ENCODE assay signal across 29 cellular contexts in genomic region chr20:18795366-18795765, GRCh38. TPM values are rescaled to one million over a fixed set of nuclear protein-coding genes. Genes with fewer than 3 reads are reported as not detected.
DNase-seq lines count a peak whose midpoint lies in the region; ATAC-seq and TF ChIP-seq lines count a peak whose summit lies in the region.
"Had no signal": no experiment of that assay in that cellular context is flagged by ENCODE, and none has a peak within 500 bp of the region (broad histone marks: within the 10 kb centered on the region; RNA-seq: fewer than 3 reads in every experiment).

No MANE protein-coding gene starts in this region.

- no peak overlapping the region for H3K4me3 ChIP-seq in hepatocyte
- H3K4me3 ChIP-seq: lung, right lobe of liver, thyroid gland had no signal

- ATAC-seq in natural killer cell (no peak), T-cell (replicated peaks in 1 of 4) (no peak), GM18858 (IDR thresholded peaks at IDR 0.05; ENCODE audit: unreplicated experiment) (no peak)
- no peak for ATAC-seq in natural killer cell treated with Interleukin-12 subunit alpha and Interleukin-12 subunit beta and Interleukin-15 and Interleukin-18, amount 100 ng/mL, for 72 hours
- ATAC-seq: pancreas; right lobe of liver; stimulated activated naive CD8-positive, alpha-beta T cell treated with anti-CD3 and anti-CD28 coated beads, Interleukin-15, amount 100 ng/mL, for 72 hours had no signal

- H3K27ac Mint-ChIP-seq in natural killer cell, result peak overlapping the region; percentile 98
- H3K27ac Mint-ChIP-seq in natural killer cell treated with Interleukin-12 subunit alpha and Interleukin-12 subunit beta and Interleukin-15 and Interleukin-18, amount 100 ng/mL, for 72 hours, result no peak overlapping the region
- peak overlapping the region in 1 of 2 donors; percentile 30 for H3K27ac Mint-ChIP-seq in T-cell
- H3K27ac Mint-ChIP-seq in immature natural killer cell, result peak overlapping the region in 5 of 6 donors; percentile 99 to 100 (median 100)
- H3K27ac Mint-ChIP-seq in type B pancreatic cell, result no peak overlapping the region

- H3K9me3 Mint-ChIP-seq in natural killer cell, result no peaks in the 10 kb centered on the region
- H3K9me3 Mint-ChIP-seq in natural killer cell treated with Interleukin-12 subunit alpha and Interleukin-12 subunit beta and Interleukin-15 and Interleukin-18, amount 100 ng/mL, for 72 hours, result no peaks in the 10 kb centered on the region
- H3K9me3 Mint-ChIP-seq in T-cell, result peaks cover 3 to 8% (median 5%) of the 10 kb centered on the region in 3 donors
- H3K9me3 Mint-ChIP-seq in immature natural killer cell, result peaks cover 0 to under 1% (median 0%) of the 10 kb centered on the region in 6 donors
- peaks cover 7% of the 10 kb centered on the region for H3K9me3 Mint-ChIP-seq in type B pancreatic cell

- H2AFZ ChIP-seq in hepatocyte, result no peak overlapping the region

- WGBS in hepatocyte (ENCODE audit: low lambda C conversion rate, missing lambda C conversion rate), result 83% methylated on average over 4 of the region's 4 CpGs

- no peaks in the 10 kb centered on the region for H4K20me1 ChIP-seq in hepatocyte (ENCODE audit: insufficient read depth, poor library complexity, severe bottlenecking)

- peaks cover 8 to 29% of the 10 kb centered on the region in 2 donors for H3K27me3 Mint-ChIP-seq in natural killer cell (ENCODE audit: low read depth in 2 of 2)
- peaks cover 17 to 25% of the 10 kb centered on the region in 2 donors for H3K27me3 Mint-ChIP-seq in natural killer cell treated with Interleukin-12 subunit alpha and Interleukin-12 subunit beta and Interleukin-15 and Interleukin-18, amount 100 ng/mL, for 72 hours
- H3K27me3 Mint-ChIP-seq in T-cell, result peaks cover 13 to 16% of the 10 kb centered on the region in 2 donors
- peaks cover 4 to 5% (median 5%) of the 10 kb centered on the region in 3 donors for H3K27me3 Mint-ChIP-seq in immature natural killer cell (ENCODE audit: low read depth in 3 of 3)
- peaks cover 22% of the 10 kb centered on the region for H3K27me3 Mint-ChIP-seq in type B pancreatic cell

- H3K4me2 ChIP-seq in hepatocyte, result no peak overlapping the region

- intact Hi-C loops in natural killer cell (cut with micrococcal nuclease), result no loop called here

- H3K9me3 ChIP-seq in hepatocyte (ENCODE audit: low read depth), result no peaks in the 10 kb centered on the region
- H3K9me3 ChIP-seq: pancreas, right lobe of liver, SK-N-SH, thyroid gland had no signal

- H3K27ac ChIP-seq in hepatocyte, result no peak overlapping the region
- H3K27ac ChIP-seq: pancreas, right lobe of liver, thyroid gland had no signal

- no peak for DNase-seq in natural killer cell
- no peak for DNase-seq in natural killer cell treated with Interleukin-12 subunit alpha and Interleukin-12 subunit beta and Interleukin-15 and Interleukin-18, amount 100 ng/mL, for 72 hours (ENCODE audit: low spot score)
- no peak for DNase-seq in T-cell
- no peak for DNase-seq in immature natural killer cell
- DNase-seq in type B pancreatic cell (ENCODE audit: extremely low spot score, unreplicated experiment), result no peak
- no peak for DNase-seq in hepatocyte (ENCODE audit: low spot score)
- no peak for DNase-seq in GM10266 (ENCODE audit: extremely low spot score)
- DNase-seq: activated CD4-positive, alpha-beta T cell treated with anti-CD3 and anti-CD28 coated beads, Interleukin-2, amount 50 U/mL, for 4 hours; activated CD8-positive, alpha-beta memory T cell treated with anti-CD3 and anti-CD28 coated beads, Interleukin-2, amount 50 U/mL, for 48 hours; activated naive CD4-positive, alpha-beta T cell; anterior cingulate cortex; head of caudate nucleus; IMR-90; NCI-H1105 treated with DMSO at 0.1 percent for 48 hours; NCI-H2029 treated with DMSO at 0.1 percent for 48 hours; NCI-H226; pancreas; right lobe of liver; SK-N-SH; stimulated activated naive CD8-positive, alpha-beta T cell treated with anti-CD3 and anti-CD28 coated beads, Interleukin-15, amount 100 ng/mL, for 72 hours; thyroid gland had no signal

- H3K36me3 Mint-ChIP-seq in natural killer cell (peaks cover 4% of the 10 kb centered on the region), T-cell (peaks cover 2% of the 10 kb centered on the region), immature natural killer cell (peaks cover 0 to 7% (median 7%) of the 10 kb centered on the region in 3 donors), type B pancreatic cell (peaks cover 3% of the 10 kb centered on the region)
- H3K36me3 Mint-ChIP-seq in natural killer cell treated with Interleukin-12 subunit alpha and Interleukin-12 subunit beta and Interleukin-15 and Interleukin-18, amount 100 ng/mL, for 72 hours, result no peaks in the 10 kb centered on the region

- peaks cover 7% of the 10 kb centered on the region for H3K4me1 ChIP-seq in hepatocyte (ENCODE audit: insufficient read depth)
- H3K4me1 ChIP-seq: right lobe of liver, thyroid gland had no signal

- CTCF ChIA-PET in T-cell (lab: Charles Lee), result no interaction called here

- no peaks in the 10 kb centered on the region for H3K79me2 ChIP-seq in hepatocyte

- peaks cover 7% of the 10 kb centered on the region for H3K27me3 ChIP-seq in hepatocyte
- H3K27me3 ChIP-seq: pancreas, right lobe of liver, thyroid gland had no signal

- POLR2A ChIA-PET in T-cell (lab: Charles Lee), result no interaction called here

- TF ChIP-seq CTCF in natural killer cell (IDR thresholded peaks at IDR 0.05) (no peak), type B pancreatic cell (conservative IDR thresholded peaks at IDR 0.05) (no peak), hepatocyte (IDR thresholded peaks at IDR 0.05; ENCODE audit: poor library complexity) (no peak), GM10266 (IDR thresholded peaks at IDR 0.05; ENCODE audit: control insufficient read depth, insufficient read depth, low read depth, missing control alignments) (no peak)

- no peak overlapping the region for H3K4me3 Mint-ChIP-seq in natural killer cell
- no peak overlapping the region for H3K4me3 Mint-ChIP-seq in natural killer cell treated with Interleukin-12 subunit alpha and Interleukin-12 subunit beta and Interleukin-15 and Interleukin-18, amount 100 ng/mL, for 72 hours
- peak overlapping the region; percentile 93 to 95 (median 94) for H3K4me3 Mint-ChIP-seq in T-cell
- H3K4me3 Mint-ChIP-seq in immature natural killer cell, result peak overlapping the region; percentile 96 to 98 (median 97)
- peak overlapping the region; percentile 88 for H3K4me3 Mint-ChIP-seq in type B pancreatic cell

- H3K9me2 ChIP-seq in hepatocyte (replicated peaks; ENCODE audit: insufficient read depth), result no peaks in the 10 kb centered on the region
- H3K9me2 ChIP-seq: SK-N-SH had no signal

- H3K4me1 Mint-ChIP-seq in natural killer cell (peaks cover 18 to 19% of the 10 kb centered on the region in 2 donors), T-cell (peaks cover 13 to 19% (median 15%) of the 10 kb centered on the region in 3 donors), immature natural killer cell (peaks cover 18 to 21% of the 10 kb centered on the region in 2 donors), type B pancreatic cell (ENCODE audit: unreplicated experiment) (peaks cover 8% of the 10 kb centered on the region)
- peaks cover 9 to 17% of the 10 kb centered on the region in 2 donors for H3K4me1 Mint-ChIP-seq in natural killer cell treated with Interleukin-12 subunit alpha and Interleukin-12 subunit beta and Interleukin-15 and Interleukin-18, amount 100 ng/mL, for 72 hours (ENCODE audit: low read depth in 2 of 2)

- no peaks in the 10 kb centered on the region for H3K36me3 ChIP-seq in hepatocyte (replicated peaks; ENCODE audit: insufficient read depth, low read depth)
- H3K36me3 ChIP-seq: pancreas, right lobe of liver, thyroid gland had no signal

RNA-seq across cellular contexts. Expression of gene SCP2D1, which starts 18.2 kb away (rescaled TPM):
- total RNA-seq in natural killer cell (not detected), T-cell (not detected), type B pancreatic cell (ENCODE audit: low replicate concordance) (not detected in 2 replicates), hepatocyte (not detected in 2 replicates)
- total RNA-seq in natural killer cell treated with Interleukin-12 subunit alpha and Interleukin-12 subunit beta and Interleukin-15 and Interleukin-18, amount 100 ng/mL, for 72 hours, result not detected
- polyA plus RNA-seq in immature natural killer cell (not detected), hepatocyte (not detected in 2 replicates)
- total RNA-seq: cardiac septum; dermis microvascular lymphatic vessel endothelial cell; endothelial cell of umbilical vein; G401; IMR-90; lung; pancreas; right lobe of liver; T-helper 2 cell treated with Interferon-gamma antibody and Interleukin-4, amounts not matched to agents 100 ng/mL and 5 ng/mL, for 36 hours; thyroid gland had no signal
- polyA plus RNA-seq: AG04450, endothelial cell of umbilical vein, IMR-90, lung, pancreas, SK-N-SH had no signal

Comparison
In these comparisons a context has a peak if more than half of its experiments do, and no peak if none do; other contexts are left out.
1. H3K27ac Mint-ChIP-seq: peak in natural killer cell (2 of 2) and immature natural killer cell (5 of 6); none in natural killer cell treated with Interleukin-12 subunit alpha and Interleukin-12 subunit beta and Interleukin-15 and Interleukin-18, amount 100 ng/mL, for 72 hours (0 of 2) and type B pancreatic cell (single experiment).
2. H3K4me3 Mint-ChIP-seq: peak in T-cell (3 of 3), immature natural killer cell (5 of 5) and type B pancreatic cell (single experiment); none in natural killer cell (single experiment) and natural killer cell treated with Interleukin-12 subunit alpha and Interleukin-12 subunit beta and Interleukin-15 and Interleukin-18, amount 100 ng/mL, for 72 hours (single experiment).